Comparison of ENCODE assay signal across 25 cellular contexts in the genomic region with DNA sequence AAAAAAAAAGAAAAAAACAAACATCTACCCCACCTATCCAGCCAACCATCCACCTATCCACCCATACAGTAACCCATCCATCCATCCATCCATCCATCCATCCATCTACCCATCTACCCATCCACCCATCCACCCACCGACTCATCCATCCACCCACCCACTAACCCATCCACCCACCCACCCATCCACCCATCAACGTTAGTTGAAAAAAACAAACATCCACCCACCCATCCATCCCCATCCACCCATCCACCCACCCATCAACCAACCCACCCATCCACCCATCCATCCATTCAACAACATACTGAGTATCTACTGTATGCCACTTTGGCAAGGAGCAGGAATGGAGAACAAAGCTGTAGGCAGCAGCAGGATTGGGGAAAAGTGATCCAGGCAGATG. TPM values are rescaled to one million over a fixed set of nuclear protein-coding genes. Genes with fewer than 3 reads are reported as not detected.
DNase-seq lines count a peak whose midpoint lies in the region; ATAC-seq, FAIRE-seq and TF ChIP-seq lines count a peak whose summit lies in the region.
"Had no signal": no experiment of that assay in that cellular context is flagged by ENCODE, and none has a peak within 500 bp of the region (broad histone marks: within the 10 kb centered on the region; RNA-seq: fewer than 3 reads in every experiment).

No MANE protein-coding gene starts in this region.

- H3K9me1 ChIP-seq in K562 (ENCODE audit: control insufficient read depth, insufficient read depth, low read length): no peaks in the 10 kb centered on the region

- peaks cover 44% of the 10 kb centered on the region for H3K4me1 Mint-ChIP-seq in HFFc6 (ENCODE audit: low read depth)
- H3K4me1 Mint-ChIP-seq in type B pancreatic cell (ENCODE audit: unreplicated experiment): peaks cover 15% of the 10 kb centered on the region
- H3K4me1 Mint-ChIP-seq in Calu3 (ENCODE audit: low read depth, unreplicated experiment): peaks cover 14% of the 10 kb centered on the region
- H3K4me1 Mint-ChIP-seq: GM23338 had no signal

- H3K4me1 ChIP-seq in K562 (replicated peaks in 1 of 2; ENCODE audit: control insufficient read depth in 2 of 2, insufficient read depth in 2 of 2, low read length in 2 of 2): peaks cover 16 to 27% of the 10 kb centered on the region in 2 experiments; a peak in 4 of 5 replicates
- H3K4me1 ChIP-seq: BE2C had no signal

- no TSS peak for BruUV-seq in K562 (replicated peaks; lab: Mats Ljungman, UMichigan)
- BruUV-seq in Calu3 (replicated peaks; lab: Mats Ljungman, UMichigan): no TSS peak

- no peak for TF ChIP-seq EP300 in K562 (IDR thresholded peaks at IDR 0.05; ENCODE audit: low read length)

- TF ChIP-seq RAD21 in K562 (CRISPR knock-in tag; conservative IDR thresholded peaks at IDR 0.05 in 1 of 2, IDR thresholded peaks at IDR 0.05 in 1 of 2): no peak

- no peaks in the 10 kb centered on the region for H3K36me3 ChIP-seq in K562 (ENCODE audit: control insufficient read depth, insufficient read depth, low read length)
- H3K36me3 ChIP-seq: BE2C had no signal

- no peak overlapping the region for H3K4me2 ChIP-seq in K562 (ENCODE audit: insufficient read depth, low read length)
- H3K4me2 ChIP-seq: GM23338 had no signal

- H3K9me3 ChIP-seq in K562 (replicated peaks; ENCODE audit: control insufficient read depth, insufficient read depth, low read depth, low read length): no peaks in the 10 kb centered on the region
- H3K9me3 ChIP-seq: BE2C had no signal

- CTCF ChIA-PET in K562 (lab: Yijun Ruan, JAX; ENCODE audit: low intra/inter-chr PET ratio): interaction anchor here (0.7 kb wide), 1 partner anchor 67 kb away, joined by 3 read pairs; no protein-coding TSS in a partner anchor
- CTCF ChIA-PET in Calu3 (lab: Charles Lee): interaction anchor here (0.6 to 0.7 kb wide), 2 partner anchors 70 to 74 kb away, joined by 3 to 4 read pairs; no protein-coding TSS in a partner anchor

- H3K9ac ChIP-seq in K562 (ENCODE audit: insufficient read depth in 1 of 2, low read depth in 2 of 2, low read length in 2 of 2): no peak overlapping the region

- DNase-seq in NCI-H2171 treated with DMSO at 0.1 percent for 48 hours (lab: John Stamatoyannopoulos, UW) (peak; percentile 5), NCI-H2171 (lab: John Stamatoyannopoulos, UW) (no peak), HFFc6 (no peak), K562 (ENCODE audit: extremely low read depth in 1 of 4, low spot score in 3 of 4) (no peak), type B pancreatic cell (ENCODE audit: extremely low spot score, unreplicated experiment) (no peak), Calu3 (no peak)
- DNase-seq: 8988T; ACHN; BE2C; CD4-positive, CD25-positive, alpha-beta regulatory T cell; H9; Kasumi-1; NCI-H1092 treated with DMSO at 0.1 percent for 48 hours; NCI-H1436; NCI-H187; NCI-H2081 treated with DMSO at 0.1 percent for 48 hours; NCI-H446; NCI-H524 treated with DMSO at 0.1 percent for 48 hours; NCI-H774 had no signal

- no peak overlapping the region for H3K4me3 ChIP-seq in K562
- H3K4me3 ChIP-seq: GM23338 had no signal

- FAIRE-seq in K562 (lab: Jason Lieb, UNC): no peak
- FAIRE-seq: D721Med, GM18507, RCC 7860 had no signal

- TF ChIP-seq CTCF in HFFc6 (IDR thresholded peaks at IDR 0.05) (no peak), K562 (IDR thresholded peaks at IDR 0.05 in 2 of 3, conservative IDR thresholded peaks at IDR 0.05 in 1 of 3; ENCODE audit: insufficient read depth in 2 of 3, low read depth in 1 of 3, low read length in 3 of 3) (no peak), type B pancreatic cell (conservative IDR thresholded peaks at IDR 0.05) (no peak), Calu3 (IDR thresholded peaks at IDR 0.05; ENCODE audit: unreplicated experiment) (no peak)

- no peaks in the 10 kb centered on the region for H4K20me1 ChIP-seq in K562 (replicated peaks; ENCODE audit: control insufficient read depth, insufficient read depth, low read length)

- peaks cover 2% of the 10 kb centered on the region; the same call in 1 of the 2 replicates for H3K27me3 Mint-ChIP-seq in HFFc6 (ENCODE audit: insufficient read depth)
- H3K27me3 Mint-ChIP-seq in type B pancreatic cell: no peaks in the 10 kb centered on the region
- H3K27me3 Mint-ChIP-seq in Calu3 (ENCODE audit: unreplicated experiment): no peaks in the 10 kb centered on the region
- H3K27me3 Mint-ChIP-seq: CD4-positive, CD25-positive, alpha-beta regulatory T cell had no signal

- H3K79me2 ChIP-seq in K562 (ENCODE audit: control insufficient read depth, insufficient read depth, low read length): no peaks in the 10 kb centered on the region

- POLR2A ChIA-PET in K562 (lab: Yijun Ruan, JAX): interaction anchor here (0.7 to 1.7 kb wide), 5 partner anchors 12 to 213 kb away, joined by 3 to 6 read pairs (median 4); no protein-coding TSS in a partner anchor

- no peak overlapping the region for H3K27ac ChIP-seq in K562 (ENCODE audit: extremely low read depth, low read depth, low read length)

- H2AFZ ChIP-seq in K562 (ENCODE audit: low read depth, low read length): no peak overlapping the region
- H2AFZ ChIP-seq: GM23338 had no signal

- intact Hi-C loops in K562 (cut with micrococcal nuclease): loop anchor here (2.0 to 10.0 kb wide), 2 partner anchors 157 to 457 kb away; no protein-coding TSS in a partner anchor
- intact Hi-C loops in Calu3 (cut with micrococcal nuclease; ENCODE audit: unreplicated experiment): loop anchor here (5.0 to 10.0 kb wide), 3 partner anchors 77 to 235 kb away; partner anchors contain the start of genes PLEKHJ1 and SF3A2

- 83% methylated on average over 1 of the region's 2 CpGs for WGBS in K562 (ENCODE audit: insufficient coverage, low coverage, missing lambda C conversion rate)

- H3K9me3 Mint-ChIP-seq in HFFc6 (no peaks in the 10 kb centered on the region), type B pancreatic cell (no peaks in the 10 kb centered on the region), Calu3 (ENCODE audit: low read depth, unreplicated experiment) (no peaks in the 10 kb centered on the region)
- H3K9me3 Mint-ChIP-seq: CD4-positive, CD25-positive, alpha-beta regulatory T cell; GM23338 had no signal

- in situ Hi-C loops in K562 (cut with MboI): loop anchor here (5.0 to 10.0 kb wide), 3 partner anchors 160 to 447 kb away; no protein-coding TSS in a partner anchor

- TF ChIP-seq POLR2A in K562 (conservative IDR thresholded peaks at IDR 0.05): no peak

- ATAC-seq in K562 (no peak), HG03432 (IDR thresholded peaks at IDR 0.05; ENCODE audit: unreplicated experiment) (no peak)
- ATAC-seq: GM23338, SK-N-SH treated with all-trans-retinoic acid at 6 μM for 48 hours had no signal

- no peaks in the 10 kb centered on the region for H3K36me3 Mint-ChIP-seq in HFFc6 (ENCODE audit: low read depth)
- no peaks in the 10 kb centered on the region for H3K36me3 Mint-ChIP-seq in type B pancreatic cell
- H3K36me3 Mint-ChIP-seq in Calu3 (ENCODE audit: insufficient read depth, unreplicated experiment): peaks cover 17% of the 10 kb centered on the region
- H3K36me3 Mint-ChIP-seq: CD4-positive, CD25-positive, alpha-beta regulatory T cell had no signal

- H3K4me3 Mint-ChIP-seq in HFFc6 (peak overlapping the region; percentile 25; the same call in 1 of the 2 replicates), type B pancreatic cell (no peak overlapping the region), Calu3 (ENCODE audit: low read depth, unreplicated experiment) (no peak overlapping the region)
- H3K4me3 Mint-ChIP-seq: GM23338 had no signal

- H3K27me3 ChIP-seq in K562 (ENCODE audit: control insufficient read depth in 2 of 2, insufficient read depth in 2 of 2, low read length in 2 of 2): no peaks in the 10 kb centered on the region
- H3K27me3 ChIP-seq: BE2C had no signal

- peak overlapping the region; percentile 5; the same call in 1 of the 2 replicates for H3K27ac Mint-ChIP-seq in HFFc6
- peak overlapping the region; percentile 59 for H3K27ac Mint-ChIP-seq in type B pancreatic cell
- H3K27ac Mint-ChIP-seq in Calu3 (ENCODE audit: unreplicated experiment): no peak overlapping the region
- H3K27ac Mint-ChIP-seq: CD4-positive, CD25-positive, alpha-beta regulatory T cell; GM23338; H9 had no signal

RNA-seq across cellular contexts. Expression of gene AP3D1, which starts 6.1 kb away (rescaled TPM):
- total RNA-seq in HFFc6 (2021; fragmentation: NEBNext Ultra II Directional; extraction: Animal tissue kit (Norgen Biotek cat#: 25700)): 100 to 1,000 TPM; 139 to 169 (median 151) TPM
- total RNA-seq in K562 (2011; cell fraction: chromatin; rRNA removed; ENCODE audit: low replicate concordance): 129 and 304 TPM in 2 replicates
- total RNA-seq in K562 (2011; cell fraction: nucleolus; rRNA removed): 133 and 146 TPM in 2 replicates
- 118 and 124 TPM in 2 replicates for total RNA-seq in K562 (2011; cell fraction: nucleoplasm; rRNA removed)
- total RNA-seq in K562 (2014; rRNA removed) (52.0 and 68.7 TPM in 2 replicates), K562 (2014; rRNA removed; fragmentation: Illumina TruSeq; extraction: Trizol) (23.3 and 28.0 TPM in 2 replicates), K562 (2015; rRNA removed; fragmentation: Illumina TruSeq; extraction: Trizol) (35.9 and 36.9 TPM in 2 replicates), K562 (2021) (72.3 and 86.1 TPM in 2 replicates), type B pancreatic cell (ENCODE audit: low replicate concordance) (127 and 139 TPM in 2 replicates), Calu3 (2022) (107 and 108 TPM in 2 replicates)
- polyA plus RNA-seq in K562 (2011; rRNA removed) (34.9 and 55.0 TPM in 2 replicates), K562 (2014; fragmentation: Illumina TruSeq; extraction: Trizol) (82.1 and 90.4 TPM in 2 replicates), K562 (2014; fragmentation: Nextera tagmentation; extraction: Ambion mirVana) (1 to 10 TPM; 1.2 to 1.6 TPM), K562 (2014; rRNA removed) (47.5 and 48.7 TPM in 2 replicates)
- 49.2 and 58.1 TPM in 2 replicates for polyA plus RNA-seq in K562 (2011; cell fraction: cytosol; rRNA removed)
- polyA plus RNA-seq in K562 (2011; cell fraction: nucleus; rRNA removed): 226 and 232 TPM in 2 replicates
- 95.5 and 117 TPM in 2 replicates for polyA plus RNA-seq in K562 (2012)
- 42.6 and 42.8 TPM in 2 replicates for polyA minus RNA-seq in K562 (2011; rRNA and poly(A)+ RNA removed)
- 69.3 and 76.0 TPM in 2 replicates for polyA minus RNA-seq in K562 (2011; cell fraction: cytosol; rRNA and poly(A)+ RNA removed)
- 40.8 and 59.9 TPM in 2 replicates for polyA minus RNA-seq in K562 (2011; cell fraction: nucleus; rRNA and poly(A)+ RNA removed)

RNA-seq across cellular contexts. Expression of gene DOT1L, which starts 6.3 kb away (rescaled TPM):
- total RNA-seq in HFFc6 (2021; fragmentation: NEBNext Ultra II Directional; extraction: Animal tissue kit (Norgen Biotek cat#: 25700)): 10 to 100 TPM; 18.5 to 22.9 (median 21.3) TPM
- total RNA-seq in K562 (2011; cell fraction: chromatin; rRNA removed; ENCODE audit: low replicate concordance): 129 and 244 TPM in 2 replicates
- 98.9 and 104 TPM in 2 replicates for total RNA-seq in K562 (2011; cell fraction: nucleolus; rRNA removed)
- total RNA-seq in K562 (2011; cell fraction: nucleoplasm; rRNA removed): 68.3 and 74.5 TPM in 2 replicates
- total RNA-seq in K562 (2014; rRNA removed) (12.7 and 18.7 TPM in 2 replicates), K562 (2014; rRNA removed; fragmentation: Illumina TruSeq; extraction: Trizol) (10.0 and 10.5 TPM in 2 replicates), K562 (2015; rRNA removed; fragmentation: Illumina TruSeq; extraction: Trizol) (7.0 and 8.4 TPM in 2 replicates), K562 (2021) (66.2 and 66.5 TPM in 2 replicates), type B pancreatic cell (ENCODE audit: low replicate concordance) (68.8 and 76.3 TPM in 2 replicates), Calu3 (2022) (39.3 and 42.9 TPM in 2 replicates)
- polyA plus RNA-seq in K562 (2011; rRNA removed) (5.7 and 8.6 TPM in 2 replicates), K562 (2014; fragmentation: Illumina TruSeq; extraction: Trizol) (15.1 and 16.2 TPM in 2 replicates), K562 (2014; fragmentation: Nextera tagmentation; extraction: Ambion mirVana) (under 1 TPM; 0.32 to 0.51 TPM), K562 (2014; rRNA removed) (21.2 and 24.8 TPM in 2 replicates)
- 4.8 and 11.5 TPM in 2 replicates for polyA plus RNA-seq in K562 (2011; cell fraction: cytosol; rRNA removed)
- polyA plus RNA-seq in K562 (2011; cell fraction: nucleus; rRNA removed): 35.2 and 71.1 TPM in 2 replicates
- polyA plus RNA-seq in K562 (2012): 25.0 and 27.8 TPM in 2 replicates
- polyA minus RNA-seq in K562 (2011; rRNA and poly(A)+ RNA removed): 14.5 and 24.1 TPM in 2 replicates
- polyA minus RNA-seq in K562 (2011; cell fraction: cytosol; rRNA and poly(A)+ RNA removed): 23.7 and 36.0 TPM in 2 replicates
- 17.9 and 27.9 TPM in 2 replicates for polyA minus RNA-seq in K562 (2011; cell fraction: nucleus; rRNA and poly(A)+ RNA removed)
